ENCODE assay signal across 28 cellular contexts in genomic region chr9:22588918-22589317, GRCh38.
"Had no signal": no experiment of that assay in that cellular context is flagged by ENCODE, and none has a peak within 500 bp of the region (broad histone marks: within the 10 kb centered on the region; RNA-seq: fewer than 3 reads in every experiment).

No MANE protein-coding gene starts in this region.

- H3K36me3 ChIP-seq: colonic mucosa, esophagus muscularis mucosa, esophagus squamous epithelium, gastrocnemius medialis, gastroesophageal sphincter, heart left ventricle, heart right ventricle had no signal

- H3K4me3 ChIP-seq: colonic mucosa, coronary artery, dorsolateral prefrontal cortex, esophagus muscularis mucosa, esophagus squamous epithelium, gastrocnemius medialis, gastroesophageal sphincter, heart left ventricle, heart right ventricle had no signal

- H3K9me3 ChIP-seq: colonic mucosa, esophagus muscularis mucosa, esophagus squamous epithelium, gastrocnemius medialis, gastroesophageal sphincter, heart left ventricle, heart right ventricle had no signal

- FAIRE-seq: colon, endometrium, endothelial cell of umbilical vein, frontal cortex had no signal

- ATAC-seq: effector memory CD8-positive, alpha-beta T cell; esophagus mucosa; foreskin keratinocyte; gastrocnemius medialis; gastroesophageal sphincter; heart left ventricle; heart right ventricle had no signal

- H3K4me1 ChIP-seq: colonic mucosa, esophagus muscularis mucosa, esophagus squamous epithelium, foreskin keratinocyte, gastrocnemius medialis, gastroesophageal sphincter, heart left ventricle, heart right ventricle had no signal

- DNase-seq: colonic mucosa; cortex of kidney; dermis blood vessel endothelial cell; dorsolateral prefrontal cortex; effector CD4-positive, alpha-beta T cell; effector CD8-positive, alpha-beta T cell; effector memory CD4-positive, alpha-beta T cell; effector memory CD8-positive, alpha-beta T cell; endodermal cell; erythroblast; esophagus squamous epithelium; foreskin fibroblast; foreskin keratinocyte; foreskin melanocyte; gastrocnemius medialis; glutamatergic neuron; head of caudate nucleus; heart left ventricle; heart right ventricle had no signal

- H3K27me3 ChIP-seq: colonic mucosa, dorsolateral prefrontal cortex, esophagus muscularis mucosa, esophagus squamous epithelium, foreskin keratinocyte, gastrocnemius medialis, gastroesophageal sphincter, heart left ventricle, heart right ventricle had no signal

- H3K27ac ChIP-seq: colonic mucosa, coronary artery, dorsolateral prefrontal cortex, epithelial cell of prostate, esophagus muscularis mucosa, esophagus squamous epithelium, foreskin keratinocyte, gastrocnemius medialis, gastroesophageal sphincter, heart left ventricle, heart right ventricle had no signal
